Comparison of ENCODE assay signal across 1 cellular context in genomic region chr4:152643153-152644035, GRCh38.
A peak's percentile ranks its signal among the peaks of the same experiment; 100 is the strongest.
TF ChIP-seq lines count a peak whose summit lies in the region.

No MANE protein-coding gene starts in this region.

TF ChIP-seq in GM12878, 131 proteins besides CTCF, POLR2A, EP300 and RAD21 (continued from another document):
- TF ChIP-seq, protein P1, sequence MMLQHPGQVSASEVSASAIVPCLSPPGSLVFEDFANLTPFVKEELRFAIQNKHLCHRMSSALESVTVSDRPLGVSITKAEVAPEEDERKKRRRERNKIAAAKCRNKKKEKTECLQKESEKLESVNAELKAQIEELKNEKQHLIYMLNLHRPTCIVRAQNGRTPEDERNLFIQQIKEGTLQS (IDR thresholded peaks at IDR 0.05; ENCODE audit: borderline replicate concordance, extremely low read depth, low read depth, low read length) = no peak
- TF ChIP-seq SMAD5 (IDR thresholded peaks at IDR 0.05; ENCODE audit: low read depth) = peak; percentile 74; the same call in 1 of the 2 replicates
- peak; percentile 60 for TF ChIP-seq ATF7 (IDR thresholded peaks at IDR 0.05; ENCODE audit: low read depth)
- TF ChIP-seq MYC (IDR thresholded peaks at IDR 0.05; ENCODE audit: insufficient read depth, insufficient read length, insufficient replicate concordance, low read length, severe bottlenecking) = no peak
- peak; percentile 62 for TF ChIP-seq BCL11A (IDR thresholded peaks at IDR 0.05; ENCODE audit: low read depth, low read length)
- no peak for TF ChIP-seq HDAC2 (IDR thresholded peaks at IDR 0.05)
- TF ChIP-seq IRF4 (IDR thresholded peaks at IDR 0.05; ENCODE audit: low read depth, low read length) = peak; percentile 75
- TF ChIP-seq HDGF (IDR thresholded peaks at IDR 0.05) = peak; percentile 85; the same call in 1 of the 2 replicates
- TF ChIP-seq ZNF622 (IDR thresholded peaks at IDR 0.05) = no peak
- TF ChIP-seq PKNOX1 (IDR thresholded peaks at IDR 0.05) = no peak
- peak; percentile 11; the same call in 1 of the 3 replicates for TF ChIP-seq POU2F2 (IDR thresholded peaks at IDR 0.05; ENCODE audit: borderline replicate concordance, low read depth, low read length)
- no peak for TF ChIP-seq NRF1 (conservative IDR thresholded peaks at IDR 0.05; ENCODE audit: low read depth, low read length)
- TF ChIP-seq MXI1 (IDR thresholded peaks at IDR 0.05; ENCODE audit: low read depth, low read length) = peak; percentile 26; the same call in 1 of the 2 replicates
- TF ChIP-seq SMAD1 (IDR thresholded peaks at IDR 0.05; ENCODE audit: low read depth, partially characterized antibody) = no peak
- TF ChIP-seq TCF7 (IDR thresholded peaks at IDR 0.05; ENCODE audit: borderline replicate concordance) = no peak
